Comparison of ENCODE assay signal across 10 cellular contexts in the genomic region with DNA sequence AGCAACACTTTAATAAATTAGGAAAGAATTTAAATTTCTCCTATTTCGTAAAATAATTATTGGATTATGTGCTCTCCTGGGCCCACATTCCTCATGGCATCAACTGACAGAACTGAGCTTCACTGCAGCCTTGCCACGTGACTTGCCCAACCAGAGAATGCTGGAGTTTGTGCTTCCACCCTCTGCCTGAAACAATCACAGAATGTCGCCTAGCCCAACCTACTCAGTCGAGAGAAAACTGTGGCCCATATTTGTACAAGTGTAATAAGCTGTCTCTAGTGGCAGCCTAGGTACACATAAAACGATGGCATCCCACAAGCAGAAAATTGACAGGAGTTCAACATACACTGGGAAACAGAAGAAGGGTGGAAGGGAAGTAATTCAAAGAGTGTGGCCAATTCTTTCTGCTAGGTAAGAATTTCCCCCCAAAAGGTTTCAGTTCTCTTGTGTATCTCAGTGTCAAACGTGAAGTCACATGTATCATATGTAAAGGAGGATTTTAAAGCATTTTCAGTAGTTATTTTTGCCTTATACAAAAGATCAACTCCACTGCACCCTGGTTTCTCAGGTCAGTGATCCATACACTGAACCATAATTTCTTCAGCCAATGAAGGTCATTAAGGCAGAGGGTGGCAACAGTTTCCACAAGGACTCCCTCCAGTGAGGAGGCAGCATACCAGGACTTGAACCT. TPM values are rescaled to one million over a fixed set of nuclear protein-coding genes. Genes with fewer than 3 reads are reported as not detected.
DNase-seq lines count a peak whose midpoint lies in the region; ATAC-seq and TF ChIP-seq lines count a peak whose summit lies in the region.
"Had no signal": no experiment of that assay in that cellular context is flagged by ENCODE, and none has a peak within 500 bp of the region (broad histone marks: within the 10 kb centered on the region; RNA-seq: fewer than 3 reads in every experiment).

No MANE protein-coding gene starts in this region.

- no peaks in the 10 kb centered on the region for H3K27me3 ChIP-seq in DOHH2 (ENCODE audit: control insufficient read depth, low read length)

- CTCF ChIA-PET in OCI-LY7 (lab: Charles Lee; ENCODE audit: unreplicated experiment): no interaction called here

- peak overlapping the region in 1 of 10 donors; percentile 20 for H3K4me3 Mint-ChIP-seq in naive thymus-derived CD8-positive, alpha-beta T cell
- H3K4me3 Mint-ChIP-seq: activated naive CD4-positive, alpha-beta T cell treated with anti-CD3 and anti-CD28 coated beads, Interleukin-2, amount 50 U/mL, for 24 hours had no signal

- BruUV-seq in OCI-LY7 (replicated peaks; lab: Mats Ljungman, UMichigan): no TSS peak

- H4K20me1 ChIP-seq in DOHH2 (ENCODE audit: control insufficient read depth, insufficient read depth, low read depth, low read length) (no peaks in the 10 kb centered on the region), OCI-LY7 (ENCODE audit: insufficient read depth, low read length) (no peaks in the 10 kb centered on the region)

- DNase-seq in OCI-LY7 (ENCODE audit: low spot score) (peak; percentile 85), NCI-H128 (lab: John Stamatoyannopoulos, UW; ENCODE audit: unreplicated experiment) (no peak), foreskin fibroblast (no peak), COR-L47 (lab: John Stamatoyannopoulos, UW) (no peak)
- DNase-seq in naive thymus-derived CD8-positive, alpha-beta T cell: no peak

- no peaks in the 10 kb centered on the region for H3K36me3 Mint-ChIP-seq in naive thymus-derived CD8-positive, alpha-beta T cell
- H3K36me3 Mint-ChIP-seq: activated naive CD4-positive, alpha-beta T cell treated with anti-CD3 and anti-CD28 coated beads, Interleukin-2, amount 50 U/mL, for 24 hours had no signal

- H3K4me1 Mint-ChIP-seq in naive thymus-derived CD8-positive, alpha-beta T cell: peaks cover 0 to 51% (median 0%) of the 10 kb centered on the region in 4 donors
- H3K4me1 Mint-ChIP-seq: activated naive CD4-positive, alpha-beta T cell treated with anti-CD3 and anti-CD28 coated beads, Interleukin-2, amount 50 U/mL, for 24 hours had no signal

- no peaks in the 10 kb centered on the region for H3K9me3 ChIP-seq in DOHH2 (ENCODE audit: control insufficient read depth, insufficient read depth, low read length)
- H3K9me3 ChIP-seq in OCI-LY7 (ENCODE audit: low read length): no peaks in the 10 kb centered on the region

- H3K4me3 ChIP-seq in DOHH2 (ENCODE audit: low read length): peak overlapping the region; percentile 77
- H3K4me3 ChIP-seq in OCI-LY7 (ENCODE audit: low read depth, low read length, poor library complexity, severe bottlenecking): peak overlapping the region; percentile 66
- no peak overlapping the region for H3K4me3 ChIP-seq in foreskin fibroblast (ENCODE audit: low read depth in 1 of 2, low read length in 2 of 2)

- no peak overlapping the region for H3K27ac Mint-ChIP-seq in naive thymus-derived CD8-positive, alpha-beta T cell
- H3K27ac Mint-ChIP-seq: activated naive CD4-positive, alpha-beta T cell treated with anti-CD3 and anti-CD28 coated beads, Interleukin-2, amount 50 U/mL, for 24 hours had no signal

- ATAC-seq in GM19438 (IDR thresholded peaks at IDR 0.05; ENCODE audit: low read depth, unreplicated experiment) (peak; percentile 83), HG03060 (IDR thresholded peaks at IDR 0.05; ENCODE audit: low read depth, unreplicated experiment) (peak; percentile 80)
- no peak for ATAC-seq in naive thymus-derived CD8-positive, alpha-beta T cell

- H3K4me2 ChIP-seq in DOHH2 (ENCODE audit: low read length) (peak overlapping the region; percentile 97), OCI-LY7 (ENCODE audit: low read length) (peak overlapping the region; percentile 99)

- TF ChIP-seq CTCF in DOHH2 (IDR thresholded peaks at IDR 0.05; ENCODE audit: low read depth, low read length, poor library complexity, severe bottlenecking): no peak
- no peak for TF ChIP-seq CTCF in OCI-LY7 (conservative IDR thresholded peaks at IDR 0.05; ENCODE audit: low read length)
- no peak for TF ChIP-seq CTCF in foreskin fibroblast (IDR thresholded peaks at IDR 0.05; ENCODE audit: low read depth, low read length)

- H2AFZ ChIP-seq in OCI-LY7 (ENCODE audit: low read length): no peak overlapping the region

- H3F3A ChIP-seq in DOHH2 (ENCODE audit: control insufficient read depth, insufficient read depth): peaks cover 62% of the 10 kb centered on the region

- intact Hi-C loops in OCI-LY7 (cut with micrococcal nuclease; ENCODE audit: unreplicated experiment): loop anchor here (1.0 to 10.0 kb wide), 4 partner anchors 49 to 1898 kb away; partner anchors contain the start of gene PHAX

- POLR2A ChIA-PET in OCI-LY7 (lab: Charles Lee): interaction anchor here (1.0 to 9.3 kb wide), 19 partner anchors 9 to 647 kb away, joined by 3 to 132 read pairs (median 8); partner anchors contain the start of gene ZNF608
- POLR2A ChIA-PET in naive thymus-derived CD8-positive, alpha-beta T cell (lab: Charles Lee): no interaction called here

- peak overlapping the region; percentile 98 for H3K27ac ChIP-seq in DOHH2 (ENCODE audit: low read depth, low read length)
- peak overlapping the region; percentile 95 for H3K27ac ChIP-seq in OCI-LY7 (ENCODE audit: low read depth, low read length, poor library complexity, severe bottlenecking)
- H3K27ac ChIP-seq: C4-2B had no signal

- peaks cover 2 to 10% (median 7%) of the 10 kb centered on the region in 5 donors for H3K27me3 Mint-ChIP-seq in naive thymus-derived CD8-positive, alpha-beta T cell

- H3K9me2 ChIP-seq in DOHH2 (replicated peaks; ENCODE audit: control insufficient read depth, low read length) (no peaks in the 10 kb centered on the region), OCI-LY7 (ENCODE audit: insufficient read depth, low read length) (no peaks in the 10 kb centered on the region)

- H3K4me1 ChIP-seq in DOHH2 (ENCODE audit: control insufficient read depth, low read length) (peaks cover 99% of the 10 kb centered on the region), OCI-LY7 (ENCODE audit: insufficient read depth, low read length, poor library complexity, severe bottlenecking) (peaks cover 96% of the 10 kb centered on the region)

- H3K9me3 Mint-ChIP-seq in naive thymus-derived CD8-positive, alpha-beta T cell: peaks cover 0 to 2% (median 0%) of the 10 kb centered on the region in 9 donors
- H3K9me3 Mint-ChIP-seq: activated naive CD4-positive, alpha-beta T cell treated with anti-CD3 and anti-CD28 coated beads, Interleukin-2, amount 50 U/mL, for 24 hours had no signal

- peaks cover 21% of the 10 kb centered on the region for H3K36me3 ChIP-seq in DOHH2 (ENCODE audit: control insufficient read depth, low read length)
- peaks cover 15% of the 10 kb centered on the region for H3K36me3 ChIP-seq in OCI-LY7 (ENCODE audit: insufficient read depth, low read length)

- H3K79me2 ChIP-seq in DOHH2 (ENCODE audit: control insufficient read depth, low read length) (peaks cover 89% of the 10 kb centered on the region), OCI-LY7 (ENCODE audit: insufficient read depth, low read depth, low read length) (peaks cover 98% of the 10 kb centered on the region)

RNA-seq across cellular contexts. Expression of gene ZNF608, which starts 41.7 kb away (rescaled TPM):
- 22.6 and 25.7 TPM in 2 replicates for total RNA-seq in OCI-LY7 (2014; rRNA removed; shearing (Covaris generic))
- 58.8 and 61.4 TPM in 2 replicates for total RNA-seq in OCI-LY7 (2022)
- under 1 TPM; 0.47 to 0.66 TPM for total RNA-seq in naive thymus-derived CD8-positive, alpha-beta T cell
- polyA plus RNA-seq in naive thymus-derived CD8-positive, alpha-beta T cell: not detected

Comparison
In these comparisons a context has a peak if more than half of its experiments do, and no peak if none do; other contexts are left out.
1. H3K4me3 ChIP-seq: peak in DOHH2 (single experiment) and OCI-LY7 (single experiment); none in foreskin fibroblast (0 of 2).
2. ATAC-seq: peak in GM19438 (single experiment) and HG03060 (single experiment); none in naive thymus-derived CD8-positive, alpha-beta T cell (0 of 2).
3. RNA of gene ZNF608, which starts 41.7 kb away (total RNA-seq): 22.6 to 61.4 TPM in OCI-LY7; 0.47 to 0.66 TPM in naive thymus-derived CD8-positive, alpha-beta T cell; every median in the first group is over 10 times any median in the second.